Comparison of ENCODE assay signal across 1 cellular context in genomic region chr4:152535903-152536544, GRCh38.
TF ChIP-seq lines count a peak whose summit lies in the region.

A gene with protein sequence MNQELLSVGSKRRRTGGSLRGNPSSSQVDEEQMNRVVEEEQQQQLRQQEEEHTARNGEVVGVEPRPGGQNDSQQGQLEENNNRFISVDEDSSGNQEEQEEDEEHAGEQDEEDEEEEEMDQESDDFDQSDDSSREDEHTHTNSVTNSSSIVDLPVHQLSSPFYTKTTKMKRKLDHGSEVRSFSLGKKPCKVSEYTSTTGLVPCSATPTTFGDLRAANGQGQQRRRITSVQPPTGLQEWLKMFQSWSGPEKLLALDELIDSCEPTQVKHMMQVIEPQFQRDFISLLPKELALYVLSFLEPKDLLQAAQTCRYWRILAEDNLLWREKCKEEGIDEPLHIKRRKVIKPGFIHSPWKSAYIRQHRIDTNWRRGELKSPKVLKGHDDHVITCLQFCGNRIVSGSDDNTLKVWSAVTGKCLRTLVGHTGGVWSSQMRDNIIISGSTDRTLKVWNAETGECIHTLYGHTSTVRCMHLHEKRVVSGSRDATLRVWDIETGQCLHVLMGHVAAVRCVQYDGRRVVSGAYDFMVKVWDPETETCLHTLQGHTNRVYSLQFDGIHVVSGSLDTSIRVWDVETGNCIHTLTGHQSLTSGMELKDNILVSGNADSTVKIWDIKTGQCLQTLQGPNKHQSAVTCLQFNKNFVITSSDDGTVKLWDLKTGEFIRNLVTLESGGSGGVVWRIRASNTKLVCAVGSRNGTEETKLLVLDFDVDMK (minus strand): TSS chr4:152536092. CDS start chr4:152411803, 124,289 bp downstream.

TF ChIP-seq in HepG2, 621 proteins besides CTCF, POLR2A, EP300 and RAD21 (continued from another document and continues in another):
- TF ChIP-seq, protein P1, sequence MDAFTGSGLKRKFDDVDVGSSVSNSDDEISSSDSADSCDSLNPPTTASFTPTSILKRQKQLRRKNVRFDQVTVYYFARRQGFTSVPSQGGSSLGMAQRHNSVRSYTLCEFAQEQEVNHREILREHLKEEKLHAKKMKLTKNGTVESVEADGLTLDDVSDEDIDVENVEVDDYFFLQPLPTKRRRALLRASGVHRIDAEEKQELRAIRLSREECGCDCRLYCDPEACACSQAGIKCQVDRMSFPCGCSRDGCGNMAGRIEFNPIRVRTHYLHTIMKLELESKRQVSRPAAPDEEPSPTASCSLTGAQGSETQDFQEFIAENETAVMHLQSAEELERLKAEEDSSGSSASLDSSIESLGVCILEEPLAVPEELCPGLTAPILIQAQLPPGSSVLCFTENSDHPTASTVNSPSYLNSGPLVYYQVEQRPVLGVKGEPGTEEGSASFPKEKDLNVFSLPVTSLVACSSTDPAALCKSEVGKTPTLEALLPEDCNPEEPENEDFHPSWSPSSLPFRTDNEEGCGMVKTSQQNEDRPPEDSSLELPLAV (CRISPR knock-in tag; conservative IDR thresholded peaks at IDR 0.05; ENCODE audit: low read depth) = 0 out of 2 replicates have a peak, but pooled peaks have one; percentile 47
- TF ChIP-seq KLF11 (CRISPR knock-in tag; IDR thresholded peaks at IDR 0.05) (peak; percentile 48; the same call in 1 of the 2 replicates), ZNF136 (CRISPR knock-in tag; IDR thresholded peaks at IDR 0.05; ENCODE audit: low read depth) (peak; percentile 59), SYNCRIP (IDR thresholded peaks at IDR 0.05; ENCODE audit: insufficient read depth, low read depth, low read length) (no peak), TFAP4 (IDR thresholded peaks at IDR 0.05; ENCODE audit: borderline replicate concordance, low read depth) (peak; percentile 40; the same call in 1 of the 2 replicates), TAF15 (IDR thresholded peaks at IDR 0.05; ENCODE audit: low read depth, low read length, poor library complexity, severe bottlenecking) (peak; percentile 24), GRHL1 (CRISPR knock-in tag; conservative IDR thresholded peaks at IDR 0.05) (no peak), ZNF776 (CRISPR knock-in tag; IDR thresholded peaks at IDR 0.05) (peak; percentile 69; the same call in 1 of the 2 replicates), HOXA3 (CRISPR knock-in tag; IDR thresholded peaks at IDR 0.05) (peak; percentile 94), MEF2D (CRISPR knock-in tag; IDR thresholded peaks at IDR 0.05) (peak; percentile 83; the same call in 1 of the 2 replicates), ZNF703 (CRISPR knock-in tag; IDR thresholded peaks at IDR 0.05; ENCODE audit: borderline replicate concordance) (no peak; the same call in 1 of the 2 replicates), PPARG (CRISPR knock-in tag; conservative IDR thresholded peaks at IDR 0.05) (peak; percentile 51; the same call in 1 of the 2 replicates), ZNF709 (CRISPR knock-in tag; IDR thresholded peaks at IDR 0.05) (peak; percentile 38; the same call in 1 of the 2 replicates), ZFX (CRISPR knock-in tag; IDR thresholded peaks at IDR 0.05; ENCODE audit: low read depth) (peak; percentile 94), ZC3H4 (CRISPR knock-in tag; IDR thresholded peaks at IDR 0.05; ENCODE audit: borderline replicate concordance) (peak; percentile 51; the same call in 1 of the 2 replicates), PAF1 (CRISPR knock-in tag; IDR thresholded peaks at IDR 0.05) (no peak), BHLHE40 (IDR thresholded peaks at IDR 0.05; ENCODE audit: low read length) (no peak; the same call in 1 of the 2 replicates), PHF5A (CRISPR knock-in tag; IDR thresholded peaks at IDR 0.05; ENCODE audit: low read depth, unreplicated experiment) (no peak), FLYWCH1 (CRISPR knock-in tag; IDR thresholded peaks at IDR 0.05) (no peak), NFYC (CRISPR knock-in tag; IDR thresholded peaks at IDR 0.05) (no peak; the same call in 1 of the 2 replicates), ZNF558 (CRISPR knock-in tag; IDR thresholded peaks at IDR 0.05; ENCODE audit: borderline replicate concordance) (no peak), ZNF891 (CRISPR knock-in tag; IDR thresholded peaks at IDR 0.05) (peak; percentile 24), TOE1 (CRISPR knock-in tag; IDR thresholded peaks at IDR 0.05) (no peak), EED (CRISPR knock-in tag; IDR thresholded peaks at IDR 0.05) (no peak; the same call in 1 of the 2 replicates), ZBTB3 (CRISPR knock-in tag; IDR thresholded peaks at IDR 0.05; ENCODE audit: borderline replicate concordance, low read depth) (no peak), ZNF335 (CRISPR knock-in tag; IDR thresholded peaks at IDR 0.05) (peak; percentile 64; the same call in 1 of the 2 replicates), KLF6 (CRISPR knock-in tag; IDR thresholded peaks at IDR 0.05) (no peak; the same call in 1 of the 2 replicates), ZNF772 (CRISPR knock-in tag; IDR thresholded peaks at IDR 0.05) (peak; percentile 91), ZNF121 (CRISPR knock-in tag; IDR thresholded peaks at IDR 0.05) (peak; percentile 46; the same call in 1 of the 2 replicates), ZNF737 (CRISPR knock-in tag; IDR thresholded peaks at IDR 0.05; ENCODE audit: borderline replicate concordance) (no peak), SSRP1 (CRISPR knock-in tag; IDR thresholded peaks at IDR 0.05) (no peak), ZNF383 (CRISPR knock-in tag; IDR thresholded peaks at IDR 0.05; ENCODE audit: borderline replicate concordance) (no peak), ARHGAP35 (CRISPR knock-in tag; IDR thresholded peaks at IDR 0.05; ENCODE audit: borderline replicate concordance) (no peak), NR3C1 (CRISPR knock-in tag; IDR thresholded peaks at IDR 0.05) (no peak), HHEX (CRISPR knock-in tag; IDR thresholded peaks at IDR 0.05) (no peak), PRMT3 (CRISPR knock-in tag; IDR thresholded peaks at IDR 0.05; ENCODE audit: borderline replicate concordance, low read depth) (peak; percentile 64; the same call in 1 of the 2 replicates), MLXIP (CRISPR knock-in tag; IDR thresholded peaks at IDR 0.05; ENCODE audit: borderline replicate concordance) (no peak; the same call in 1 of the 2 replicates), TBL1XR1 (IDR thresholded peaks at IDR 0.05; ENCODE audit: borderline replicate concordance, low read length, partially characterized antibody) (peak; percentile 28), GMEB2 (CRISPR knock-in tag; IDR thresholded peaks at IDR 0.05; ENCODE audit: low read depth) (peak; percentile 22; the same call in 1 of the 2 replicates), ZBTB21 (CRISPR knock-in tag; IDR thresholded peaks at IDR 0.05) (0 out of 2 replicates have a peak, but pooled peaks have one; percentile 66), TOPORS (CRISPR knock-in tag; IDR thresholded peaks at IDR 0.05) (peak; percentile 64; the same call in 1 of the 2 replicates)
- TF ChIP-seq, protein P2, sequence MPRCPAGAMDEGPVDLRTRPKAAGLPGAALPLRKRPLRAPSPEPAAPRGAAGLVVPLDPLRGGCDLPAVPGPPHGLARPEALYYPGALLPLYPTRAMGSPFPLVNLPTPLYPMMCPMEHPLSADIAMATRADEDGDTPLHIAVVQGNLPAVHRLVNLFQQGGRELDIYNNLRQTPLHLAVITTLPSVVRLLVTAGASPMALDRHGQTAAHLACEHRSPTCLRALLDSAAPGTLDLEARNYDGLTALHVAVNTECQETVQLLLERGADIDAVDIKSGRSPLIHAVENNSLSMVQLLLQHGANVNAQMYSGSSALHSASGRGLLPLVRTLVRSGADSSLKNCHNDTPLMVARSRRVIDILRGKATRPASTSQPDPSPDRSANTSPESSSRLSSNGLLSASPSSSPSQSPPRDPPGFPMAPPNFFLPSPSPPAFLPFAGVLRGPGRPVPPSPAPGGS (CRISPR knock-in tag; IDR thresholded peaks at IDR 0.05) = 0 out of 2 replicates have a peak, but pooled peaks have one; percentile 20
- TF ChIP-seq, protein P3, sequence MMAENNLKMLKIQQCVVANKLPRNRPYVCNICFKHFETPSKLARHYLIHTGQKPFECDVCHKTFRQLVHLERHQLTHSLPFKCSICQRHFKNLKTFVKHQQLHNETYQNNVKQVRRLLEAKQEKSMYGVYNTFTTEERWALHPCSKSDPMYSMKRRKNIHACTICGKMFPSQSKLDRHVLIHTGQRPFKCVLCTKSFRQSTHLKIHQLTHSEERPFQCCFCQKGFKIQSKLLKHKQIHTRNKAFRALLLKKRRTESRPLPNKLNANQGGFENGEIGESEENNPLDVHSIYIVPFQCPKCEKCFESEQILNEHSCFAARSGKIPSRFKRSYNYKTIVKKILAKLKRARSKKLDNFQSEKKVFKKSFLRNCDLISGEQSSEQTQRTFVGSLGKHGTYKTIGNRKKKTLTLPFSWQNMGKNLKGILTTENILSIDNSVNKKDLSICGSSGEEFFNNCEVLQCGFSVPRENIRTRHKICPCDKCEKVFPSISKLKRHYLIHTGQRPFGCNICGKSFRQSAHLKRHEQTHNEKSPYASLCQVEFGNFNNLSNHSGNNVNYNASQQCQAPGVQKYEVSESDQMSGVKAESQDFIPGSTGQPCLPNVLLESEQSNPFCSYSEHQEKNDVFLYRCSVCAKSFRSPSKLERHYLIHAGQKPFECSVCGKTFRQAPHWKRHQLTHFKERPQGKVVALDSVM (CRISPR knock-in tag; IDR thresholded peaks at IDR 0.05) = peak; percentile 42; the same call in 1 of the 2 replicates
- TF ChIP-seq, protein P4, sequence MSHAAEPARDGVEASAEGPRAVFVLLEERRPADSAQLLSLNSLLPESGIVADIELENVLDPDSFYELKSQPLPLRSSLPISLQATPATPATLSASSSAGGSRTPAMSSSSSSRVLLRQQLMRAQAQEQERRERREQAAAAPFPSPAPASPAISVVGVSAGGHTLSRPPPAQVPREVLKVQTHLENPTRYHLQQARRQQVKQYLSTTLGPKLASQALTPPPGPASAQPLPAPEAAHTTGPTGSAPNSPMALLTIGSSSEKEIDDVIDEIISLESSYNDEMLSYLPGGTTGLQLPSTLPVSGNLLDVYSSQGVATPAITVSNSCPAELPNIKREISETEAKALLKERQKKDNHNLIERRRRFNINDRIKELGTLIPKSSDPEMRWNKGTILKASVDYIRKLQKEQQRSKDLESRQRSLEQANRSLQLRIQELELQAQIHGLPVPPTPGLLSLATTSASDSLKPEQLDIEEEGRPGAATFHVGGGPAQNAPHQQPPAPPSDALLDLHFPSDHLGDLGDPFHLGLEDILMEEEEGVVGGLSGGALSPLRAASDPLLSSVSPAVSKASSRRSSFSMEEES (CRISPR knock-in tag; IDR thresholded peaks at IDR 0.05) = peak; percentile 44; the same call in 1 of the 2 replicates
- TF ChIP-seq, protein P5, sequence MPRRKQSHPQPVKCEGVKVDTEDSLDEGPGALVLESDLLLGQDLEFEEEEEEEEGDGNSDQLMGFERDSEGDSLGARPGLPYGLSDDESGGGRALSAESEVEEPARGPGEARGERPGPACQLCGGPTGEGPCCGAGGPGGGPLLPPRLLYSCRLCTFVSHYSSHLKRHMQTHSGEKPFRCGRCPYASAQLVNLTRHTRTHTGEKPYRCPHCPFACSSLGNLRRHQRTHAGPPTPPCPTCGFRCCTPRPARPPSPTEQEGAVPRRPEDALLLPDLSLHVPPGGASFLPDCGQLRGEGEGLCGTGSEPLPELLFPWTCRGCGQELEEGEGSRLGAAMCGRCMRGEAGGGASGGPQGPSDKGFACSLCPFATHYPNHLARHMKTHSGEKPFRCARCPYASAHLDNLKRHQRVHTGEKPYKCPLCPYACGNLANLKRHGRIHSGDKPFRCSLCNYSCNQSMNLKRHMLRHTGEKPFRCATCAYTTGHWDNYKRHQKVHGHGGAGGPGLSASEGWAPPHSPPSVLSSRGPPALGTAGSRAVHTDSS (CRISPR knock-in tag; conservative IDR thresholded peaks at IDR 0.05) = no peak
